1 cellular context compared by ENCODE assay signal in genomic region chr19:30906871-30907270, GRCh38.
TF ChIP-seq lines count a peak whose summit lies in the region.

No MANE protein-coding gene starts in this region.

TF ChIP-seq in GM23338, 12 proteins besides CTCF, POLR2A, EP300 and RAD21 (continued from another document):
- TF ChIP-seq REST (IDR thresholded peaks at IDR 0.05; ENCODE audit: unreplicated experiment) = no peak
- TF ChIP-seq EZH2 (IDR thresholded peaks at IDR 0.05; ENCODE audit: low read depth, unreplicated experiment) = no peak
- no peak for TF ChIP-seq ZNF114 (CRISPR knock-in tag; IDR thresholded peaks at IDR 0.05)
TF ChIP-seq in GM23338: peak in this region for 0.
